27 cellular contexts compared by ENCODE assay signal in genomic region chr11:119972281-119972680, GRCh38.
"Had no signal": no experiment of that assay in that cellular context is flagged by ENCODE, and none has a peak within 500 bp of the region (broad histone marks: within the 10 kb centered on the region; RNA-seq: fewer than 3 reads in every experiment).

No MANE protein-coding gene starts in this region.

- H3K36me3 Mint-ChIP-seq: stimulated activated memory B cell treated with anti-CD40 and anti-IgM and Interleukin-4, amounts not matched to agents 10 μg/mL and 1 μg/mL and 100 μg/mL, for 72 hours; stimulated activated naive B cell treated with anti-CD40 and anti-IgM and Interleukin-4, amounts not matched to agents 10 μg/mL and 1 μg/mL and 100 μg/mL, for 72 hours; type B pancreatic cell had no signal

- ATAC-seq: stimulated activated effector memory CD8-positive, alpha-beta T cell treated with anti-CD3 and anti-CD28 coated beads, Interleukin-12 subunit alpha, Interleukin-12 subunit beta, amount 100 ng/mL, for 72 hours; stimulated activated memory B cell treated with anti-CD40 and anti-IgM and Interleukin-4, amounts not matched to agents 10 μg/mL and 1 μg/mL and 100 μg/mL, for 72 hours; stimulated activated naive B cell treated with anti-CD40 and anti-IgM and Interleukin-4, amounts not matched to agents 10 μg/mL and 1 μg/mL and 100 μg/mL, for 72 hours; stimulated activated naive CD8-positive, alpha-beta T cell treated with anti-CD3 and anti-CD28 coated beads, Interleukin-15, amount 100 ng/mL, for 72 hours; stimulated activated naive CD8-positive, alpha-beta T cell treated with anti-CD3 and anti-CD28 coated beads, Interleukin-15, Interleukin-2, amounts not matched to agents 100 U/mL and 50 U/mL, for 24 hours; upper lobe of right lung had no signal

- H3K27ac ChIP-seq: stomach, suprapubic skin, testis, thoracic aorta, thyroid gland, tibial artery, tibial nerve, transverse colon, upper lobe of left lung, upper lobe of right lung, uterus, vagina had no signal

- H3K27ac Mint-ChIP-seq: stimulated activated effector memory CD8-positive, alpha-beta T cell treated with anti-CD3 and anti-CD28 coated beads, Interleukin-12 subunit alpha, Interleukin-12 subunit beta, amount 100 ng/mL, for 72 hours; stimulated activated memory B cell treated with anti-CD40 and anti-IgM and Interleukin-4, amounts not matched to agents 10 μg/mL and 1 μg/mL and 100 μg/mL, for 72 hours; stimulated activated naive B cell treated with anti-CD40 and anti-IgM and Interleukin-4, amounts not matched to agents 10 μg/mL and 1 μg/mL and 100 μg/mL, for 72 hours; stimulated activated naive CD8-positive, alpha-beta T cell treated with anti-CD3 and anti-CD28 coated beads, Interleukin-15, amount 100 ng/mL, for 72 hours; stimulated activated naive CD8-positive, alpha-beta T cell treated with anti-CD3 and anti-CD28 coated beads, Interleukin-15, Interleukin-2, amounts not matched to agents 100 ng/mL and 50 ng/mL, for 24 hours; type B pancreatic cell had no signal

- H3K27me3 ChIP-seq: testis, thyroid gland, transverse colon, upper lobe of left lung, uterus, vagina had no signal

- H3K4me1 Mint-ChIP-seq: stimulated activated effector memory CD8-positive, alpha-beta T cell treated with anti-CD3 and anti-CD28 coated beads, Interleukin-12 subunit alpha, Interleukin-12 subunit beta, amount 100 ng/mL, for 72 hours; stimulated activated memory B cell treated with anti-CD40 and anti-IgM and Interleukin-4, amounts not matched to agents 10 μg/mL and 1 μg/mL and 100 μg/mL, for 72 hours; stimulated activated naive B cell treated with anti-CD40 and anti-IgM and Interleukin-4, amounts not matched to agents 10 μg/mL and 1 μg/mL and 100 μg/mL, for 72 hours; stimulated activated naive CD8-positive, alpha-beta T cell treated with anti-CD3 and anti-CD28 coated beads, Interleukin-15, amount 100 ng/mL, for 72 hours had no signal

- H3K9me3 Mint-ChIP-seq: stimulated activated effector memory CD8-positive, alpha-beta T cell treated with anti-CD3 and anti-CD28 coated beads, Interleukin-12 subunit alpha, Interleukin-12 subunit beta, amount 100 ng/mL, for 72 hours; type B pancreatic cell had no signal

- H3K9me3 ChIP-seq: stomach, suprapubic skin, testis, thoracic aorta, thyroid gland, tibial artery, transverse colon, upper lobe of right lung, uterus, vagina had no signal

- H3K4me3 Mint-ChIP-seq: stimulated activated effector memory CD8-positive, alpha-beta T cell treated with anti-CD3 and anti-CD28 coated beads, Interleukin-12 subunit alpha, Interleukin-12 subunit beta, amount 100 ng/mL, for 72 hours; stimulated activated memory B cell treated with anti-CD40 and anti-IgM and Interleukin-4, amounts not matched to agents 10 μg/mL and 1 μg/mL and 100 μg/mL, for 72 hours; stimulated activated naive B cell treated with anti-CD40 and anti-IgM and Interleukin-4, amounts not matched to agents 10 μg/mL and 1 μg/mL and 100 μg/mL, for 72 hours; stimulated activated naive CD8-positive, alpha-beta T cell treated with anti-CD3 and anti-CD28 coated beads, Interleukin-15, amount 100 ng/mL, for 72 hours; stimulated activated naive CD8-positive, alpha-beta T cell treated with anti-CD3 and anti-CD28 coated beads, Interleukin-15, Interleukin-2, amounts not matched to agents 100 ng/mL and 50 ng/mL, for 24 hours; type B pancreatic cell had no signal

- H3K4me3 ChIP-seq: stomach, suprapubic skin, testis, thoracic aorta, thyroid gland, tibial artery, tibial nerve, transverse colon, upper lobe of left lung, upper lobe of right lung, uterus, vagina had no signal

- DNase-seq: stimulated activated CD4-positive, alpha-beta T cell treated with anti-CD3 and anti-CD28 coated beads, Interleukin-2, amount 100 ng/mL, for 48 hours; stimulated activated CD4-positive, alpha-beta T cell treated with anti-CD3 and anti-CD28 coated beads, Interleukin-4, amount 100 ng/mL, for 1 hour; stimulated activated CD4-positive, alpha-beta T cell treated with anti-CD3 and anti-CD28 coated beads, Interleukin-4, amount 100 ng/mL, for 24 hours; stimulated activated CD4-positive, alpha-beta T cell treated with anti-CD3 and anti-CD28 coated beads, Interleukin-4, amount 100 ng/mL, for 4 hours; stimulated activated CD8-positive, alpha-beta memory T cell treated with anti-CD3 and anti-CD28 coated beads, Interleukin-4, amount 100 ng/mL, for 48 hours; stimulated activated naive B cell treated with anti-CD40 and anti-IgM and Interleukin-4, amounts not matched to agents 10 μg/mL and 1 μg/mL and 100 μg/mL, for 72 hours; stimulated activated naive CD4-positive, alpha-beta T cell; stimulated activated naive CD4-positive, alpha-beta T cell treated with Interleukin-2 at 50 U/mL for 16 hours; stimulated activated naive CD8-positive, alpha-beta T cell treated with anti-CD3 and anti-CD28 coated beads, Interleukin-15, amount 100 ng/mL, for 72 hours; stimulated activated naive CD8-positive, alpha-beta T cell treated with anti-CD3 and anti-CD28 coated beads, Interleukin-15, Interleukin-2, amounts not matched to agents 100 U/mL and 50 U/mL, for 24 hours; stomach; testis; thyroid gland; tibial artery; transverse colon; trophoblast cell; upper lobe of left lung; upper lobe of right lung; uterus had no signal

- H3K4me1 ChIP-seq: stomach, suprapubic skin, testis, thyroid gland, tibial artery, transverse colon, upper lobe of left lung, upper lobe of right lung, uterus, vagina had no signal

- H3K36me3 ChIP-seq: stomach, suprapubic skin, thoracic aorta, thyroid gland, tibial artery, tibial nerve, transverse colon, upper lobe of left lung, upper lobe of right lung, uterus, vagina had no signal
